ENCODE assay signal across 8 cellular contexts in genomic region chr19:1592755-1593628, GRCh38. TPM values are rescaled to one million over a fixed set of nuclear protein-coding genes. Genes with fewer than 3 reads are reported as not detected.
DNase-seq lines count a peak whose midpoint lies in the region; TF ChIP-seq lines count a peak whose summit lies in the region.

Gene MBD3 (minus strand): TSS chr19:1592865. CDS start chr19:1592631, 234 bp downstream.

- peak within 1 kb of the TSS; percentile 80 to 96 (median 90) for H3K27ac Mint-ChIP-seq in CD8-positive, alpha-beta memory T cell
- peak within 1 kb of the TSS; percentile 95 for H3K27ac Mint-ChIP-seq in endodermal cell

- no peaks in the 10 kb centered on the region for H3K9me3 ChIP-seq in CD8-positive, alpha-beta memory T cell (ENCODE audit: low read length)
- H3K9me3 ChIP-seq in endodermal cell (ENCODE audit: control insufficient read depth, low read length) = no peaks in the 10 kb centered on the region
- H3K9me3 ChIP-seq in mesodermal cell (ENCODE audit: control insufficient read depth, low read length) = no peaks in the 10 kb centered on the region

- no peaks in the 10 kb centered on the region for H3K27me3 Mint-ChIP-seq in CD8-positive, alpha-beta memory T cell
- no peaks in the 10 kb centered on the region for H3K27me3 Mint-ChIP-seq in endodermal cell (ENCODE audit: insufficient read depth)

- POLR2A ChIA-PET in CD8-positive, alpha-beta memory T cell (lab: Charles Lee) = interaction anchor here (0.6 to 1.6 kb wide), 11 partner anchors 9 to 729 kb away, joined by 3 to 21 read pairs (median 4); partner anchors contain the start of genes MEX3D, TCF3 and UQCR11

- peak within 1 kb of the TSS; percentile 80 for H3K27ac ChIP-seq in CD8-positive, alpha-beta memory T cell (ENCODE audit: low read depth, low read length)
- H3K27ac ChIP-seq in endodermal cell (ENCODE audit: low read depth, low read length) = peak within 1 kb of the TSS; percentile 100
- peak within 1 kb of the TSS; percentile 99 for H3K27ac ChIP-seq in mesodermal cell (ENCODE audit: low read depth, low read length, severe bottlenecking)

- 15 to 24% methylated on average over 39 to 73 of the region's 74 CpGs for WGBS in endodermal cell (ENCODE audit: insufficient coverage in 1 of 2, insufficient read length in 1 of 2), 2 experiments
- WGBS in mesodermal cell (ENCODE audit: insufficient coverage in 2 of 2), 2 experiments = 19 to 22% methylated on average over 44 to 52 of the region's 74 CpGs

- CTCF ChIA-PET in CD8-positive, alpha-beta memory T cell (lab: Charles Lee) = interaction anchor here (0.8 to 1.2 kb wide), 4 partner anchors 10 to 47 kb away, joined by 3 to 5 read pairs (median 4); partner anchors contain the start of gene UQCR11

- H3K9me3 Mint-ChIP-seq in CD8-positive, alpha-beta memory T cell = no peaks in the 10 kb centered on the region
- no peaks in the 10 kb centered on the region for H3K9me3 Mint-ChIP-seq in endodermal cell

- H3K4me3 Mint-ChIP-seq in CD8-positive, alpha-beta memory T cell = peak within 1 kb of the TSS; percentile 86 to 94 (median 89)
- peak within 1 kb of the TSS; percentile 91 for H3K4me3 Mint-ChIP-seq in endodermal cell

- no peak for TF ChIP-seq CTCF in GM20000 (IDR thresholded peaks at IDR 0.05; ENCODE audit: extremely low read depth, missing control alignments)
- TF ChIP-seq CTCF in endodermal cell (conservative IDR thresholded peaks at IDR 0.05) = no peak

- peak; percentile 84 to 91 (median 86) for DNase-seq in CD8-positive, alpha-beta memory T cell
- DNase-seq in GM20000 (ENCODE audit: low spot score) = peak; percentile 99
- peak; percentile 85 for DNase-seq in HT1080 (ENCODE audit: low read depth)
- peak; percentile 83 for DNase-seq in NOMO-1 treated with dmso at 0.1 percent for 144 hours (lab: John Stamatoyannopoulos, UW; ENCODE audit: unreplicated experiment)
- peak; percentile 65 to 84 (median 66) for DNase-seq in activated CD8-positive, alpha-beta memory T cell treated with anti-CD3 and anti-CD28 coated beads for 48 hours (ENCODE audit: low read depth in 2 of 3, low spot score in 2 of 3)
- peak; percentile 96 for DNase-seq in endodermal cell
- peak; percentile 83 for DNase-seq in stimulated activated CD8-positive, alpha-beta memory T cell treated with anti-CD3 and anti-CD28 coated beads, Interleukin-15, amount 100 ng/mL, for 24 hours (ENCODE audit: low read depth)

- peaks cover 9% of the 10 kb centered on the region for H3K36me3 ChIP-seq in CD8-positive, alpha-beta memory T cell (ENCODE audit: insufficient read depth, low read length)
- peaks cover 20% of the 10 kb centered on the region for H3K36me3 ChIP-seq in endodermal cell (ENCODE audit: control insufficient read depth, insufficient read depth, low read length)
- H3K36me3 ChIP-seq in mesodermal cell (ENCODE audit: control insufficient read depth, insufficient read depth, low read length) = peaks cover 23% of the 10 kb centered on the region

- H3K27me3 ChIP-seq in CD8-positive, alpha-beta memory T cell (ENCODE audit: insufficient read depth, low read length, poor library complexity, severe bottlenecking) = no peaks in the 10 kb centered on the region
- H3K27me3 ChIP-seq in endodermal cell (ENCODE audit: control insufficient read depth, insufficient read depth, low read length, poor library complexity, severe bottlenecking) = no peaks in the 10 kb centered on the region

- H3K4me1 Mint-ChIP-seq in CD8-positive, alpha-beta memory T cell = peaks cover 14 to 20% (median 15%) of the 10 kb centered on the region in 3 donors
- peaks cover 9% of the 10 kb centered on the region for H3K4me1 Mint-ChIP-seq in endodermal cell

- H3K4me1 ChIP-seq in CD8-positive, alpha-beta memory T cell (ENCODE audit: insufficient read depth, low read length) = peaks cover 13% of the 10 kb centered on the region
- H3K4me1 ChIP-seq in endodermal cell (ENCODE audit: control insufficient read depth, insufficient read depth, low read length) (no peaks in the 10 kb centered on the region), mesodermal cell (ENCODE audit: control insufficient read depth, insufficient read depth, low read length, poor library complexity, severe bottlenecking) (peaks cover 6% of the 10 kb centered on the region)

- H3K36me3 Mint-ChIP-seq in CD8-positive, alpha-beta memory T cell = peaks cover 0 to 20% (median 0%) of the 10 kb centered on the region in 3 donors
- H3K36me3 Mint-ChIP-seq in endodermal cell (ENCODE audit: low read depth) = peaks cover 26% of the 10 kb centered on the region

- H3K4me3 ChIP-seq in CD8-positive, alpha-beta memory T cell (ENCODE audit: low read length) = peak within 1 kb of the TSS; percentile 87
- H3K4me3 ChIP-seq in endodermal cell (ENCODE audit: low read length) = peak within 1 kb of the TSS; percentile 96
- peak within 1 kb of the TSS; percentile 78 for H3K4me3 ChIP-seq in mesodermal cell (ENCODE audit: extremely low read depth, insufficient read depth, low read length, poor library complexity, severe bottlenecking)

- peak within 1 kb of the TSS; percentile 100 for H3K9ac ChIP-seq in endodermal cell (ENCODE audit: extremely low read depth, low read length, poor library complexity, severe bottlenecking)

RNA-seq across cellular contexts. Expression of gene MBD3, which starts in this region (rescaled TPM):
- 100 to 1,000 TPM; 127 to 138 TPM for total RNA-seq in CD8-positive, alpha-beta memory T cell
- polyA plus RNA-seq in CD8-positive, alpha-beta memory T cell = 13.7 TPM
- total RNA-seq in HT1080 (2014; rRNA removed; shearing (Covaris generic)) = 186 and 194 TPM in 2 replicates
- 83.2 and 101 TPM in 2 replicates for polyA plus RNA-seq in HT1080 (2015; cell fraction: cytosol; rRNA removed)
- polyA plus RNA-seq in HT1080 (2015; cell fraction: nucleus; rRNA removed) = 129 and 146 TPM in 2 replicates
- 100 to 1,000 TPM; 108 TPM for total RNA-seq in endodermal cell
- polyA plus RNA-seq in endodermal cell (2013, experiment 1 of 2) = 61.7 TPM
- 63.0 TPM for polyA plus RNA-seq in endodermal cell (2013, experiment 2 of 2)
- polyA plus RNA-seq in mesodermal cell (2013, experiment 1 of 2) = 44.5 TPM
- 38.1 TPM for polyA plus RNA-seq in mesodermal cell (2013, experiment 2 of 2)

Comparison
In these comparisons a context has a peak if more than half of its experiments do, and no peak if none do; other contexts are left out.
1. Peak in every context shown above with its lines: DNase-seq, H3K4me3 ChIP-seq and H3K27ac ChIP-seq.